Comparison of ENCODE assay signal across 8 cellular contexts in the genomic region with DNA sequence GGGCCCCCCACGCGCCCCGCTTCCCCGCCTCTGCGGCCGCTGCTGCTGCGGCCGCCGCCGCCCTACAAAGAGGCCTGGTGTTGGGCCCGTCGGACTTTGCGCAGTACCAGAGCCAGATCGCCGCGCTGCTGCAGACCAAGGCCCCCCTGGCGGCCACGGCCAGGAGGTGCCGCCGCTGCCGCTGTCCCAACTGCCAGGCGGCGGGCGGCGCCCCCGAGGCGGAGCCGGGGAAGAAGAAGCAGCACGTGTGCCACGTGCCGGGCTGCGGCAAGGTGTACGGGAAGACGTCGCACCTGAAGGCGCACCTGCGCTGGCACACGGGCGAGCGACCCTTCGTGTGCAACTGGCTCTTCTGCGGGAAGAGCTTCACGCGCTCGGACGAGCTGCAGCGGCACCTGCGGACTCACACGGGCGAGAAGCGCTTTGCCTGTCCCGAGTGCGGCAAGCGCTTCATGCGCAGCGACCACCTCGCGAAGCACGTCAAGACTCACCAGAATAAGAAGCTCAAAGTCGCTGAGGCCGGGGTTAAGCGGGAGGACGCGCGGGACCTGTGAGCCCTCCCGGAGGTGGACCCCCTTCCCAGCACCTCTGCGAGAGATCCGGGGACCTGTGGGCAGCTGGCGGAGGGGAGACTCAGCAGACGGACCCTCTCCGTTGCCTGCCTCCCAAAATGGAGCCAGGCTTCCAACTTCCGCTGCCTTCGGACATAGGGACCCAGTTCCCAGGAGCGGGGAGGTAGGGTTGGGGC. TPM values are rescaled to one million over a fixed set of nuclear protein-coding genes. Genes with fewer than 3 reads are reported as not detected.
DNase-seq lines count a peak whose midpoint lies in the region; TF ChIP-seq lines count a peak whose summit lies in the region.

No MANE protein-coding gene starts in this region.

- H3K4me3 Mint-ChIP-seq in activated CD4-positive, alpha-beta memory T cell treated with anti-CD3 and anti-CD28 coated beads, Interleukin-2, amount 10 ng/mL, durations not matched to agents 7 days and 5 days = peak overlapping the region; percentile 13
- peak overlapping the region; percentile 90 for H3K4me3 Mint-ChIP-seq in nephron progenitor cell

- peak; percentile 17 to 27 for TF ChIP-seq CTCF in fibroblast of lung (conservative IDR thresholded peaks at IDR 0.05 in 1 of 2, IDR thresholded peaks at IDR 0.05 in 1 of 2; ENCODE audit: low read depth in 1 of 2, low read length in 2 of 2)
- peak; percentile 71 for TF ChIP-seq CTCF in nephron progenitor cell (IDR thresholded peaks at IDR 0.05)

- no peak overlapping the region for H2AFZ ChIP-seq in fibroblast of lung (ENCODE audit: low read length)

- peaks cover 55% of the 10 kb centered on the region for H3K27me3 ChIP-seq in fibroblast of lung (ENCODE audit: control insufficient read depth, insufficient read depth, low read length)

- H3K9ac ChIP-seq in fibroblast of lung (ENCODE audit: insufficient read depth, low read length) = no peak overlapping the region

- H4K20me1 ChIP-seq in fibroblast of lung (ENCODE audit: control insufficient read depth, extremely low read depth, insufficient read depth, low read length) = no peaks in the 10 kb centered on the region

- in situ Hi-C loops in G401 (cut with HindIII; ENCODE audit: low sequenced_read_pairs) = no loop called here

- no peaks in the 10 kb centered on the region for H3K9me3 ChIP-seq in fibroblast of lung (ENCODE audit: control insufficient read depth, insufficient read depth, low read depth, low read length)

- H3K4me3 ChIP-seq in fibroblast of lung (replicated peaks in 1 of 4; ENCODE audit: control extremely low read depth in 1 of 4, insufficient read depth in 1 of 4, low read depth in 3 of 4, low read length in 4 of 4) = no peak overlapping the region

- H3K4me2 ChIP-seq in fibroblast of lung (ENCODE audit: extremely low read depth, insufficient read depth, low read length) = no peak overlapping the region

- peaks cover 64% of the 10 kb centered on the region for H3K27me3 Mint-ChIP-seq in activated CD4-positive, alpha-beta memory T cell treated with anti-CD3 and anti-CD28 coated beads, Interleukin-2, amount 10 ng/mL, durations not matched to agents 7 days and 5 days
- peaks cover 18% of the 10 kb centered on the region for H3K27me3 Mint-ChIP-seq in nephron progenitor cell (ENCODE audit: low read depth, poor library complexity)

- POLR2A ChIA-PET in activated CD4-positive, alpha-beta memory T cell treated with anti-CD3 and anti-CD28 coated beads, Interleukin-2, amount 10 ng/mL, durations not matched to agents 7 days and 5 days (lab: Charles Lee) = no interaction called here

- H3K36me3 ChIP-seq in fibroblast of lung (ENCODE audit: control insufficient read depth, insufficient read depth, low read length) = no peaks in the 10 kb centered on the region

- DNase-seq in ELR (ENCODE audit: low read depth) = peak; percentile 17
- peak; percentile 35 for DNase-seq in activated CD4-positive, alpha-beta memory T cell treated with anti-CD3 and anti-CD28 coated beads, Interleukin-2, amount 10 ng/mL, durations not matched to agents 7 days and 5 days
- peak; percentile 29 to 34 for DNase-seq in fibroblast of lung (ENCODE audit: low read depth in 2 of 2)
- DNase-seq in nephron progenitor cell = peak; percentile 85
- no peak for DNase-seq in NCI-H526 treated with DMSO at 0.1 percent for 48 hours (lab: John Stamatoyannopoulos, UW)
- no peak for DNase-seq in G401 (ENCODE audit: low spot score)
- no peak for DNase-seq in NCI-H128 (lab: John Stamatoyannopoulos, UW; ENCODE audit: unreplicated experiment)
- no peak for DNase-seq in NCI-H2107 treated with DMSO at 0.1 percent for 48 hours (lab: John Stamatoyannopoulos, UW; ENCODE audit: unreplicated experiment)

- H3K36me3 Mint-ChIP-seq in activated CD4-positive, alpha-beta memory T cell treated with anti-CD3 and anti-CD28 coated beads, Interleukin-2, amount 10 ng/mL, durations not matched to agents 7 days and 5 days (ENCODE audit: low read depth) = no peaks in the 10 kb centered on the region
- H3K36me3 Mint-ChIP-seq in nephron progenitor cell (ENCODE audit: low read depth) = no peaks in the 10 kb centered on the region

- H3K27ac ChIP-seq in fibroblast of lung (ENCODE audit: insufficient read depth, low read length) = no peak overlapping the region

- peaks cover 23% of the 10 kb centered on the region for H3K4me1 Mint-ChIP-seq in activated CD4-positive, alpha-beta memory T cell treated with anti-CD3 and anti-CD28 coated beads, Interleukin-2, amount 10 ng/mL, durations not matched to agents 7 days and 5 days
- peaks cover 46% of the 10 kb centered on the region for H3K4me1 Mint-ChIP-seq in nephron progenitor cell

- no peaks in the 10 kb centered on the region for H3K79me2 ChIP-seq in fibroblast of lung (ENCODE audit: control insufficient read depth, insufficient read depth, low read length)

- no peaks in the 10 kb centered on the region for H3K9me3 Mint-ChIP-seq in activated CD4-positive, alpha-beta memory T cell treated with anti-CD3 and anti-CD28 coated beads, Interleukin-2, amount 10 ng/mL, durations not matched to agents 7 days and 5 days
- no peaks in the 10 kb centered on the region for H3K9me3 Mint-ChIP-seq in nephron progenitor cell

- peaks cover 2% of the 10 kb centered on the region for H3K4me1 ChIP-seq in fibroblast of lung (ENCODE audit: control insufficient read depth, extremely low read depth, insufficient read depth, low read length)

- H3K27ac Mint-ChIP-seq in activated CD4-positive, alpha-beta memory T cell treated with anti-CD3 and anti-CD28 coated beads, Interleukin-2, amount 10 ng/mL, durations not matched to agents 7 days and 5 days = no peak overlapping the region
- peak overlapping the region; percentile 79 for H3K27ac Mint-ChIP-seq in nephron progenitor cell

- CTCF ChIA-PET in activated CD4-positive, alpha-beta memory T cell treated with anti-CD3 and anti-CD28 coated beads, Interleukin-2, amount 10 ng/mL, durations not matched to agents 7 days and 5 days (lab: Charles Lee) = interaction anchor here (0.6 to 1.7 kb wide), 6 partner anchors 96 to 1483 kb away, joined by 3 to 5 read pairs (median 4); no protein-coding TSS in a partner anchor

RNA-seq across cellular contexts. Expression of a gene that starts 1.9 kb away (rescaled TPM):
- not detected for total RNA-seq in activated CD4-positive, alpha-beta memory T cell treated with anti-CD3 and anti-CD28 coated beads, Interleukin-2, amount 10 ng/mL, durations not matched to agents 7 days and 5 days
- total RNA-seq in fibroblast of lung = under 0.01 TPM in 1 of 2 replicates, not detected in the other
- polyA plus RNA-seq in fibroblast of lung = not detected in 2 replicates
- polyA plus RNA-seq in fibroblast of lung (2012) = not detected in 2 replicates
- not detected in 2 replicates for polyA minus RNA-seq in fibroblast of lung (ENCODE audit: low replicate concordance)
- not detected in 2 replicates for total RNA-seq in G401 (2014; rRNA removed; shearing (Covaris generic))

RNA-seq across cellular contexts. Expression of a gene that starts 53.2 kb away (rescaled TPM):
- total RNA-seq in activated CD4-positive, alpha-beta memory T cell treated with anti-CD3 and anti-CD28 coated beads, Interleukin-2, amount 10 ng/mL, durations not matched to agents 7 days and 5 days = not detected
- 3.1 and 4.1 TPM in 2 replicates for total RNA-seq in fibroblast of lung
- 0.12 TPM in 1 of 2 replicates, not detected in the other for polyA plus RNA-seq in fibroblast of lung
- polyA plus RNA-seq in fibroblast of lung (2012) = 0.22 and 0.34 TPM in 2 replicates
- not detected in 2 replicates for polyA minus RNA-seq in fibroblast of lung (ENCODE audit: low replicate concordance)
- total RNA-seq in G401 (2014; rRNA removed; shearing (Covaris generic)) = 0.37 and 2.1 TPM in 2 replicates

Comparison
In these comparisons a context has a peak if more than half of its experiments do, and no peak if none do; other contexts are left out.
1. DNase-seq: peak in ELR (single experiment), activated CD4-positive, alpha-beta memory T cell treated with anti-CD3 and anti-CD28 coated beads, Interleukin-2, amount 10 ng/mL, durations not matched to agents 7 days and 5 days (single experiment), fibroblast of lung (2 of 2) and nephron progenitor cell (single experiment); none in NCI-H526 treated with DMSO at 0.1 percent for 48 hours (single experiment), G401 (single experiment), NCI-H128 (single experiment) and NCI-H2107 treated with DMSO at 0.1 percent for 48 hours (single experiment).